Comparison of ENCODE assay signal across 8 cellular contexts in the genomic region with DNA sequence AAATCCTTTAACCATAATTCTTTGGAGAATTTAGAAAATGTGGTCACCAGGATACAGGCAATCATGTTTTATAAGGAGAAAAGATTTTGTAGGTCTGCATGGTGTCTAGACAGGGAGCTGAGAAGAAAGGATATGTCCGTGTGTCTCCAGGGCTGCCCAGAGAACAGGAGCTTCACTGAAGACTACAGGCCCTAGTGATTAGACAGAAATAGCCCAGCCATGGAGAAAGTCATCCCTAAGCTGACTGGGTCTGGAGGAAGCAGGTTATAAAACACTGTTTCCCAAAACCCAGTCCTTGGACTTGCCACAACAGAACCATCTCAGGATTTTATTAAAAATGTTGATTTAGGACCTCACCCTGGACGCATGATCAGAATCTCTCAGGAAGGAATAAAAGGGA.
"Had no signal": no experiment of that assay in that cellular context is flagged by ENCODE, and none has a peak within 500 bp of the region (broad histone marks: within the 10 kb centered on the region; RNA-seq: fewer than 3 reads in every experiment).

No MANE protein-coding gene starts in this region.

- ATAC-seq: effector memory CD8-positive, alpha-beta T cell; natural killer cell treated with Interleukin-12 subunit alpha and Interleukin-12 subunit beta and Interleukin-15 and Interleukin-18, amount 100 ng/mL, for 72 hours; T-helper 17 cell had no signal

- DNase-seq: activated B cell treated with CpG ODN at 0.5 μM for 24 hours; activated CD4-positive, alpha-beta T cell treated with anti-CD3 and anti-CD28 coated beads, Interleukin-2, amount 10 ng/mL, durations not matched to agents 24 days and 14 days; activated naive CD4-positive, alpha-beta T cell treated with anti-CD3 and anti-CD28 coated beads for 36 hours; effector memory CD8-positive, alpha-beta T cell; stimulated activated CD4-positive, alpha-beta T cell treated with anti-CD3 and anti-CD28 coated beads, Interleukin-12 subunit alpha, Interleukin-12 subunit beta, amount 100 ng/mL, for 4 hours; stimulated activated naive CD4-positive, alpha-beta T cell; T-helper 17 cell had no signal
